Comparison of ENCODE assay signal across 19 cellular contexts in the genomic region with DNA sequence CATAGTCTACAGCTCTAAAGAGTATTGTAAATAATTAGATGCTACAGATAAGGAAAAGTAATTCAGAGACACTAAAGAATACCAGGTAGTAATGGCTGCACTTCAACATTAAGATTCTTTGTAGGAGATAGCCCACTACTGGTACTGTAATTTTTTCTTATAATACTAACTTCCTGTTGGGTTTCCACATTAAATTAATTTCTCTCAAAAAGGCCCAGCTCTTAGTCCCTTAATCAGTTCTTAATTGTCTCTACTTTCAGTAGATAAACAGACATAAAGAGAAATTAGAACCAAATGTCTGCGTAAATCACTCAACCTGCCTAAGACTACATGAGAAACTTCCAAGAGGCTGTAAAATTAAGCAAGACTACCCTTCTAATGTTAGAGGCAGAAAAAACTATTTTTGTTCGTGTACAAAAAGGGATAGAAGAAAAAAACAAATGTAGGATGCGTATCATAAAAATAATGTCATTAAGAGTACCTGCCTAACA.
DNase-seq lines count a peak whose midpoint lies in the region; ATAC-seq, FAIRE-seq and TF ChIP-seq lines count a peak whose summit lies in the region.
"Had no signal": no experiment of that assay in that cellular context is flagged by ENCODE, and none has a peak within 500 bp of the region (broad histone marks: within the 10 kb centered on the region; RNA-seq: fewer than 3 reads in every experiment).

No MANE protein-coding gene starts in this region.

- no peak overlapping the region for H3K4me3 Mint-ChIP-seq in activated naive CD4-positive, alpha-beta T cell treated with anti-CD3 and anti-CD28 coated beads, Interleukin-2, amount 10 ng/mL, durations not matched to agents 7 days and 5 days

- no peaks in the 10 kb centered on the region for H3K9me3 Mint-ChIP-seq in activated naive CD4-positive, alpha-beta T cell treated with anti-CD3 and anti-CD28 coated beads, Interleukin-2, amount 10 ng/mL, durations not matched to agents 7 days and 5 days

- no peak overlapping the region for H2AFZ ChIP-seq in GM23248

- H3K9ac ChIP-seq in GM23248 (no peak overlapping the region), skeletal muscle satellite cell (ENCODE audit: low read depth, low read length) (peak overlapping the region; percentile 31)
- H3K9ac ChIP-seq: BLaER1 treated with 17β-estradiol and CSF1 and Interleukin-3, amounts not matched to agents 10 nM and 100 nM had no signal

- H3K36me3 ChIP-seq in GM23248 (ENCODE audit: low read depth) (peaks cover 4% of the 10 kb centered on the region; the same call in 1 of the 2 replicates), skeletal muscle satellite cell (ENCODE audit: insufficient read depth, low read length) (peaks cover 40% of the 10 kb centered on the region)

- CTCF ChIA-PET in activated naive CD4-positive, alpha-beta T cell treated with anti-CD3 and anti-CD28 coated beads, Interleukin-2, amount 10 ng/mL, durations not matched to agents 7 days and 5 days (lab: Charles Lee): no interaction called here

- DNase-seq in GM23248 (no peak), left kidney (ENCODE audit: low read depth, low spot score) (peak; percentile 62), GM12892 (ENCODE audit: insufficient read length) (no peak), AML-193 (lab: John Stamatoyannopoulos, UW) (no peak)
- no peak for DNase-seq in activated naive CD4-positive, alpha-beta T cell treated with anti-CD3 and anti-CD28 coated beads, Interleukin-2, amount 10 ng/mL, durations not matched to agents 7 days and 5 days
- DNase-seq: DMS 273 treated with DMSO at 0.1 percent for 48 hours; NCI-H1417 treated with DMSO at 0.1 percent for 48 hours; NCI-H2029; NCI-H2171; NCI-H446 treated with DMSO at 0.1 percent for 48 hours; NK-92 treated with Interleukin-12 subunit alpha and Interleukin-12 subunit beta, amount 100 ng/mL, for 24 hours; RPMI8226; SJCRH30 had no signal

- peaks cover 44% of the 10 kb centered on the region for H3K4me1 Mint-ChIP-seq in activated naive CD4-positive, alpha-beta T cell treated with anti-CD3 and anti-CD28 coated beads, Interleukin-2, amount 10 ng/mL, durations not matched to agents 7 days and 5 days

- no peak for ATAC-seq in SK-N-SH treated with all-trans-retinoic acid at 6 μM for 48 hours
- no peak for ATAC-seq in GM21360 (IDR thresholded peaks at IDR 0.05; ENCODE audit: unreplicated experiment)

- H3K4me2 ChIP-seq in GM23248 (ENCODE audit: unreplicated experiment): peak overlapping the region; percentile 20
- H3K4me2 ChIP-seq in skeletal muscle satellite cell (ENCODE audit: low read length): peak overlapping the region; percentile 57

- H3K9me2 ChIP-seq in GM23248 (ENCODE audit: insufficient read depth): no peaks in the 10 kb centered on the region

- peaks cover 44% of the 10 kb centered on the region for H3K36me3 Mint-ChIP-seq in activated naive CD4-positive, alpha-beta T cell treated with anti-CD3 and anti-CD28 coated beads, Interleukin-2, amount 10 ng/mL, durations not matched to agents 7 days and 5 days

- H3K4me1 ChIP-seq in GM23248 (ENCODE audit: insufficient read depth) (peaks cover 70% of the 10 kb centered on the region), skeletal muscle satellite cell (ENCODE audit: control insufficient read depth, insufficient read depth, low read length) (peaks cover 60% of the 10 kb centered on the region)

- H3K27ac Mint-ChIP-seq in activated naive CD4-positive, alpha-beta T cell treated with anti-CD3 and anti-CD28 coated beads, Interleukin-2, amount 10 ng/mL, durations not matched to agents 7 days and 5 days: no peak overlapping the region

- no peak for FAIRE-seq in GM12892 (lab: Jason Lieb, UNC)
- FAIRE-seq: A204.1, H54 had no signal

- H3K4me3 ChIP-seq in GM23248 (no peak overlapping the region), skeletal muscle satellite cell (ENCODE audit: low read length) (peak overlapping the region; percentile 18)
- H3K4me3 ChIP-seq: BLaER1 treated with 17β-estradiol and CSF1 and Interleukin-3, amounts not matched to agents 10 nM and 100 nM; SJCRH30 had no signal

- H3K9me3 ChIP-seq in GM23248 (ENCODE audit: low read depth) (no peaks in the 10 kb centered on the region), skeletal muscle satellite cell (replicated peaks; ENCODE audit: low read length) (no peaks in the 10 kb centered on the region)
- H3K9me3 ChIP-seq: SJCRH30 had no signal

- peak overlapping the region; percentile 57; the same call in 1 of the 2 replicates for H3K27ac ChIP-seq in GM23248
- H3K27ac ChIP-seq: BLaER1 treated with 17β-estradiol and CSF1 and Interleukin-3, amounts not matched to agents 10 nM and 100 nM had no signal

- no peaks in the 10 kb centered on the region for H3K27me3 ChIP-seq in GM23248 (replicated peaks; ENCODE audit: insufficient read depth)
- no peaks in the 10 kb centered on the region for H3K27me3 ChIP-seq in skeletal muscle satellite cell (ENCODE audit: control insufficient read depth, insufficient read depth, low read length)
- H3K27me3 ChIP-seq: BLaER1 treated with 17β-estradiol and CSF1 and Interleukin-3, amounts not matched to agents 10 nM and 100 nM; SJCRH30 had no signal

- peaks cover 79% of the 10 kb centered on the region for H3K79me2 ChIP-seq in GM23248 (ENCODE audit: insufficient read depth)

- no peaks in the 10 kb centered on the region for H3K27me3 Mint-ChIP-seq in activated naive CD4-positive, alpha-beta T cell treated with anti-CD3 and anti-CD28 coated beads, Interleukin-2, amount 10 ng/mL, durations not matched to agents 7 days and 5 days

- H3F3A ChIP-seq in GM23248 (ENCODE audit: insufficient read depth): peaks cover 59% of the 10 kb centered on the region

- TF ChIP-seq POLR2A in GM12892 (IDR thresholded peaks at IDR 0.05; ENCODE audit: low read depth, low read length): no peak

- WGBS in GM23248 (ENCODE audit: low coverage in 1 of 2, low lambda C conversion rate in 2 of 2, missing lambda C conversion rate in 2 of 2), 2 experiments: 47% methylated on average over 3 of the region's 3 CpGs

- in situ Hi-C loops in GM23248 (cut with MboI): no loop called here

- no peaks in the 10 kb centered on the region for H4K20me1 ChIP-seq in GM23248 (ENCODE audit: insufficient read depth)

TF ChIP-seq in SK-N-SH treated with all-trans-retinoic acid at 6 μM for 48 hours, 23 proteins besides CTCF, POLR2A, EP300 and RAD21:
- TF ChIP-seq ZNF70 (CRISPR knock-in tag; IDR thresholded peaks at IDR 0.05) (no peak), RARB (CRISPR knock-in tag; IDR thresholded peaks at IDR 0.05) (no peak), ISL1 (CRISPR knock-in tag; IDR thresholded peaks at IDR 0.05) (peak; percentile 72), ESRRG (CRISPR knock-in tag; IDR thresholded peaks at IDR 0.05) (no peak), PPARA (CRISPR knock-in tag; IDR thresholded peaks at IDR 0.05; ENCODE audit: borderline replicate concordance) (no peak), TOX (CRISPR knock-in tag; IDR thresholded peaks at IDR 0.05; ENCODE audit: borderline replicate concordance) (no peak), SNAI2 (CRISPR knock-in tag; IDR thresholded peaks at IDR 0.05) (no peak), ZC3H10 (CRISPR knock-in tag; IDR thresholded peaks at IDR 0.05) (no peak)
- TF ChIP-seq, protein P1, sequence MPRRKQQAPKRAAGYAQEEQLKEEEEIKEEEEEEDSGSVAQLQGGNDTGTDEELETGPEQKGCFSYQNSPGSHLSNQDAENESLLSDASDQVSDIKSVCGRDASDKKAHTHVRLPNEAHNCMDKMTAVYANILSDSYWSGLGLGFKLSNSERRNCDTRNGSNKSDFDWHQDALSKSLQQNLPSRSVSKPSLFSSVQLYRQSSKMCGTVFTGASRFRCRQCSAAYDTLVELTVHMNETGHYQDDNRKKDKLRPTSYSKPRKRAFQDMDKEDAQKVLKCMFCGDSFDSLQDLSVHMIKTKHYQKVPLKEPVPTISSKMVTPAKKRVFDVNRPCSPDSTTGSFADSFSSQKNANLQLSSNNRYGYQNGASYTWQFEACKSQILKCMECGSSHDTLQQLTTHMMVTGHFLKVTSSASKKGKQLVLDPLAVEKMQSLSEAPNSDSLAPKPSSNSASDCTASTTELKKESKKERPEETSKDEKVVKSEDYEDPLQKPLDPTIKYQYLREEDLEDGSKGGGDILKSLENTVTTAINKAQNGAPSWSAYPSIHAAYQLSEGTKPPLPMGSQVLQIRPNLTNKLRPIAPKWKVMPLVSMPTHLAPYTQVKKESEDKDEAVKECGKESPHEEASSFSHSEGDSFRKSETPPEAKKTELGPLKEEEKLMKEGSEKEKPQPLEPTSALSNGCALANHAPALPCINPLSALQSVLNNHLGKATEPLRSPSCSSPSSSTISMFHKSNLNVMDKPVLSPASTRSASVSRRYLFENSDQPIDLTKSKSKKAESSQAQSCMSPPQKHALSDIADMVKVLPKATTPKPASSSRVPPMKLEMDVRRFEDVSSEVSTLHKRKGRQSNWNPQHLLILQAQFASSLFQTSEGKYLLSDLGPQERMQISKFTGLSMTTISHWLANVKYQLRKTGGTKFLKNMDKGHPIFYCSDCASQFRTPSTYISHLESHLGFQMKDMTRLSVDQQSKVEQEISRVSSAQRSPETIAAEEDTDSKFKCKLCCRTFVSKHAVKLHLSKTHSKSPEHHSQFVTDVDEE (CRISPR knock-in tag; IDR thresholded peaks at IDR 0.05): peak; percentile 64
